14 cellular contexts compared by ENCODE assay signal in the genomic region with DNA sequence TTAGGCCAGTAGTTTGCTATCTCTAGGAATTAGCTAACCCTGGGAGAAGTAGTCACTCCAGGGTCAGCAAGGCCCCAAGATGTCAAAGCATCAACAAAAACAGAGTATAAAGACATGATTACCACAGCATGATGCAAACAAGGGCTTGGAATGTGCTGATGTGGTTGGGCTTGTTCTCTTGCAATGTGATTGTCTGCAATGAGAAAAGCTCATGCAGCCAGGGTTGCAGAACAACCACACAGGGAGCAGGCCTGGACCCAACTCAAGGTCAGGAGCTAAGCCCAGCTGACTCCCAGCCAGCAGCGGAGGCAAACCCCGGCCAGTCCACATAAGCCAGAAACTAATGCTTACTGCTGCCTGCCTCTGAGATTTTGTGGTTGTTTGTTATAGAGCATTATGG.
DNase-seq lines count a peak whose midpoint lies in the region; ATAC-seq, FAIRE-seq and TF ChIP-seq lines count a peak whose summit lies in the region.
"Had no signal": no experiment of that assay in that cellular context is flagged by ENCODE, and none has a peak within 500 bp of the region (broad histone marks: within the 10 kb centered on the region; RNA-seq: fewer than 3 reads in every experiment).

No MANE protein-coding gene starts in this region.

- H3K23ac ChIP-seq in neuronal stem cell (ENCODE audit: low read depth, low read length, poor library complexity) = no peak overlapping the region

- no peaks in the 10 kb centered on the region for H3K79me1 ChIP-seq in neuronal stem cell (ENCODE audit: low read depth, low read length)

- no peak overlapping the region for H4K91ac ChIP-seq in neuronal stem cell (ENCODE audit: low read depth, low read length, poor library complexity)

- TF ChIP-seq CTCF in AG09319 (IDR thresholded peaks at IDR 0.05; ENCODE audit: low read depth, low read length) = no peak
- TF ChIP-seq CTCF in astrocyte (IDR thresholded peaks at IDR 0.05; ENCODE audit: insufficient read depth, low read depth, low read length) = no peak
- TF ChIP-seq CTCF in heart right ventricle (IDR thresholded peaks at IDR 0.05) = no peak
- TF ChIP-seq CTCF in progenitor cell of endocrine pancreas (IDR thresholded peaks at IDR 0.05; ENCODE audit: unreplicated experiment) = no peak

- H3K27me3 Mint-ChIP-seq in astrocyte (ENCODE audit: low read depth, unreplicated experiment) = no peaks in the 10 kb centered on the region
- no peaks in the 10 kb centered on the region for H3K27me3 Mint-ChIP-seq in activated T-cell treated with anti-CD3 and anti-CD28 coated beads, Interleukin-2, amount 50 U/mL, for 72 hours (ENCODE audit: low read depth)
- no peaks in the 10 kb centered on the region for H3K27me3 Mint-ChIP-seq in stimulated activated memory B cell treated with anti-CD40 and anti-IgM and Interleukin-4, amounts not matched to agents 10 μg/mL and 1 μg/mL and 100 μg/mL, for 72 hours
- no peaks in the 10 kb centered on the region for H3K27me3 Mint-ChIP-seq in progenitor cell of endocrine pancreas
- H3K27me3 Mint-ChIP-seq: activated naive CD8-positive, alpha-beta T cell had no signal

- no peak overlapping the region for H2BK15ac ChIP-seq in neuronal stem cell (ENCODE audit: low read length)

- ATAC-seq in heart right ventricle (peak; percentile 71 to 95 (median 88)), HG03045 (IDR thresholded peaks at IDR 0.05; ENCODE audit: unreplicated experiment) (no peak)
- no peak for ATAC-seq in activated T-cell treated with anti-CD3 and anti-CD28 coated beads, Interleukin-2, amount 50 U/mL, for 72 hours (replicated peaks in 1 of 2)
- no peak for ATAC-seq in stimulated activated memory B cell treated with anti-CD40 and anti-IgM and Interleukin-4, amounts not matched to agents 10 μg/mL and 1 μg/mL and 100 μg/mL, for 72 hours
- ATAC-seq: naive thymus-derived CD4-positive, alpha-beta T cell had no signal

- H3K36me3 Mint-ChIP-seq in astrocyte (ENCODE audit: low read depth, unreplicated experiment) (no peaks in the 10 kb centered on the region), progenitor cell of endocrine pancreas (ENCODE audit: insufficient read depth) (no peaks in the 10 kb centered on the region)
- H3K36me3 Mint-ChIP-seq in activated T-cell treated with anti-CD3 and anti-CD28 coated beads, Interleukin-2, amount 50 U/mL, for 72 hours (ENCODE audit: insufficient read depth in 2 of 2) = no peaks in the 10 kb centered on the region
- H3K36me3 Mint-ChIP-seq in stimulated activated memory B cell treated with anti-CD40 and anti-IgM and Interleukin-4, amounts not matched to agents 10 μg/mL and 1 μg/mL and 100 μg/mL, for 72 hours = peaks cover 4% of the 10 kb centered on the region
- H3K36me3 Mint-ChIP-seq: activated naive CD8-positive, alpha-beta T cell; naive thymus-derived CD4-positive, alpha-beta T cell had no signal

- H3K14ac ChIP-seq in neuronal stem cell (ENCODE audit: low read length) = no peak overlapping the region

- H3K27ac ChIP-seq in astrocyte (ENCODE audit: low read depth, low read length) (no peak overlapping the region), heart right ventricle (peak overlapping the region in 1 of 10 donors; percentile 49), neuronal stem cell (replicated peaks; ENCODE audit: low read length) (no peak overlapping the region)
- H3K27ac ChIP-seq: thoracic aorta had no signal

- no peak overlapping the region for H4K8ac ChIP-seq in neuronal stem cell (ENCODE audit: low read depth, low read length)

- no peaks in the 10 kb centered on the region for H3K9me3 ChIP-seq in astrocyte (ENCODE audit: insufficient read depth, low read depth, low read length)
- no peaks in the 10 kb centered on the region for H3K9me3 ChIP-seq in heart right ventricle
- H3K9me3 ChIP-seq in neuronal stem cell (replicated peaks in 1 of 2; ENCODE audit: control insufficient read depth in 2 of 2, insufficient read depth in 1 of 2, low read depth in 1 of 2, low read length in 2 of 2) = no peaks in the 10 kb centered on the region
- H3K9me3 ChIP-seq: BE2C, thoracic aorta had no signal

- H3K27me3 ChIP-seq in astrocyte (ENCODE audit: insufficient read depth, low read length) (no peaks in the 10 kb centered on the region), heart right ventricle (no peaks in the 10 kb centered on the region), neuronal stem cell (ENCODE audit: control insufficient read depth in 3 of 3, insufficient read depth in 3 of 3, low read depth in 1 of 3, low read length in 3 of 3) (peaks cover 0 to 14% (median 0%) of the 10 kb centered on the region in 3 experiments)
- H3K27me3 ChIP-seq: BE2C had no signal

- H3K27ac Mint-ChIP-seq in astrocyte (ENCODE audit: unreplicated experiment) (no peak overlapping the region), progenitor cell of endocrine pancreas (no peak overlapping the region)
- no peak overlapping the region for H3K27ac Mint-ChIP-seq in activated T-cell treated with anti-CD3 and anti-CD28 coated beads, Interleukin-2, amount 50 U/mL, for 72 hours
- no peak overlapping the region for H3K27ac Mint-ChIP-seq in stimulated activated memory B cell treated with anti-CD40 and anti-IgM and Interleukin-4, amounts not matched to agents 10 μg/mL and 1 μg/mL and 100 μg/mL, for 72 hours
- H3K27ac Mint-ChIP-seq: activated naive CD8-positive, alpha-beta T cell; naive thymus-derived CD4-positive, alpha-beta T cell had no signal

- no peaks in the 10 kb centered on the region for H3K79me2 ChIP-seq in astrocyte (ENCODE audit: insufficient read depth, low read length)

- no peak for FAIRE-seq in astrocyte (lab: Jason Lieb, UNC)

- WGBS in heart right ventricle, 2 donors = 31 to 43% methylated on average over 2 of the region's 2 CpGs
- no CpG with 5 or more reads among the region's 2 CpGs for WGBS in neuronal stem cell (ENCODE audit: extremely low coverage in 2 of 2, insufficient read length in 2 of 2, insufficient replicate concordance in 1 of 2), 2 donors

- H3K4me1 ChIP-seq in astrocyte (ENCODE audit: insufficient read depth, low read length) (no peaks in the 10 kb centered on the region), heart right ventricle (peaks cover 0 to 11% (median 0%) of the 10 kb centered on the region in 9 donors), neuronal stem cell (ENCODE audit: control insufficient read depth in 2 of 2, insufficient read depth in 1 of 2, low read depth in 1 of 2, low read length in 2 of 2) (peaks cover 8 to 13% of the 10 kb centered on the region in 2 donors)
- H3K4me1 ChIP-seq: BE2C had no signal

- H3K9me3 Mint-ChIP-seq in astrocyte (ENCODE audit: unreplicated experiment) (peaks cover 3% of the 10 kb centered on the region), progenitor cell of endocrine pancreas (ENCODE audit: low read depth) (no peaks in the 10 kb centered on the region)
- peaks cover 0 to 2% of the 10 kb centered on the region in 2 donors for H3K9me3 Mint-ChIP-seq in activated T-cell treated with anti-CD3 and anti-CD28 coated beads, Interleukin-2, amount 50 U/mL, for 72 hours
- H3K9me3 Mint-ChIP-seq in stimulated activated memory B cell treated with anti-CD40 and anti-IgM and Interleukin-4, amounts not matched to agents 10 μg/mL and 1 μg/mL and 100 μg/mL, for 72 hours = no peaks in the 10 kb centered on the region

- H3K4me3 ChIP-seq in astrocyte (ENCODE audit: insufficient read depth, low read depth, low read length) (no peak overlapping the region), heart right ventricle (no peak overlapping the region), neuronal stem cell (ENCODE audit: low read length in 2 of 2) (no peak overlapping the region)
- H3K4me3 ChIP-seq: thoracic aorta had no signal

- H3K9ac ChIP-seq in astrocyte (ENCODE audit: low read length) = no peak overlapping the region
- no peak overlapping the region for H3K9ac ChIP-seq in neuronal stem cell (ENCODE audit: low read depth, low read length, poor library complexity)

- no peak overlapping the region for H2BK12ac ChIP-seq in neuronal stem cell (ENCODE audit: low read length)

- H3K4me1 Mint-ChIP-seq in astrocyte (ENCODE audit: low read depth, unreplicated experiment) = peaks cover 3% of the 10 kb centered on the region
- H3K4me1 Mint-ChIP-seq in activated T-cell treated with anti-CD3 and anti-CD28 coated beads, Interleukin-2, amount 50 U/mL, for 72 hours (ENCODE audit: low read depth) = peaks cover 4% of the 10 kb centered on the region
- H3K4me1 Mint-ChIP-seq in stimulated activated memory B cell treated with anti-CD40 and anti-IgM and Interleukin-4, amounts not matched to agents 10 μg/mL and 1 μg/mL and 100 μg/mL, for 72 hours = peaks cover 17% of the 10 kb centered on the region
- no peaks in the 10 kb centered on the region for H3K4me1 Mint-ChIP-seq in progenitor cell of endocrine pancreas (ENCODE audit: low read depth)

- no peak overlapping the region for H2AK5ac ChIP-seq in neuronal stem cell (ENCODE audit: low read depth, low read length)

- DNase-seq in AG09319 (ENCODE audit: extremely low read depth, low read depth) (peak; percentile 89), astrocyte (ENCODE audit: low read depth) (peak; percentile 80), heart right ventricle (peak; percentile 49 to 61), neuronal stem cell (ENCODE audit: low spot score) (peak; percentile 32), progenitor cell of endocrine pancreas (ENCODE audit: low spot score, unreplicated experiment) (no peak)
- no peak for DNase-seq in activated T-cell treated with anti-CD3 and anti-CD28 coated beads, Interleukin-2, amount 50 U/mL, for 72 hours
- DNase-seq: BE2C; naive thymus-derived CD4-positive, alpha-beta T cell; NCI-H2171 treated with DMSO at 0.1 percent for 48 hours; stimulated activated CD4-positive, alpha-beta T cell treated with anti-CD3 and anti-CD28 coated beads, Interleukin-4, amount 100 ng/mL, for 24 hours had no signal

- H3K36me3 ChIP-seq in astrocyte (ENCODE audit: insufficient read depth, low read length) (no peaks in the 10 kb centered on the region), heart right ventricle (no peaks in the 10 kb centered on the region), neuronal stem cell (replicated peaks in 1 of 2; ENCODE audit: control insufficient read depth in 2 of 2, insufficient read depth in 2 of 2, low read length in 2 of 2) (no peaks in the 10 kb centered on the region)
- H3K36me3 ChIP-seq: BE2C, thoracic aorta had no signal

- H3K4ac ChIP-seq in neuronal stem cell (ENCODE audit: low read length) = no peak overlapping the region

- no peak overlapping the region for H2BK5ac ChIP-seq in neuronal stem cell (ENCODE audit: low read length)

- H3K4me2 ChIP-seq in astrocyte (ENCODE audit: low read length) (no peak overlapping the region), neuronal stem cell (ENCODE audit: insufficient read depth, low read length, poor library complexity, severe bottlenecking) (no peak overlapping the region)

- no peak overlapping the region for H2BK120ac ChIP-seq in neuronal stem cell (ENCODE audit: low read depth, low read length)

- H4K20me1 ChIP-seq in astrocyte (ENCODE audit: insufficient read depth, low read length) = no peaks in the 10 kb centered on the region

- no peak overlapping the region for H3K18ac ChIP-seq in neuronal stem cell (ENCODE audit: low read length)

- H2AFZ ChIP-seq in astrocyte (ENCODE audit: low read depth, low read length) = no peak overlapping the region
- H2AFZ ChIP-seq in neuronal stem cell (ENCODE audit: low read length) = no peak overlapping the region

- H3K4me3 Mint-ChIP-seq in astrocyte (ENCODE audit: unreplicated experiment) (no peak overlapping the region), progenitor cell of endocrine pancreas (ENCODE audit: low read depth) (no peak overlapping the region)
- H3K4me3 Mint-ChIP-seq in activated T-cell treated with anti-CD3 and anti-CD28 coated beads, Interleukin-2, amount 50 U/mL, for 72 hours = no peak overlapping the region
- no peak overlapping the region for H3K4me3 Mint-ChIP-seq in stimulated activated memory B cell treated with anti-CD40 and anti-IgM and Interleukin-4, amounts not matched to agents 10 μg/mL and 1 μg/mL and 100 μg/mL, for 72 hours
- H3K4me3 Mint-ChIP-seq: activated naive CD8-positive, alpha-beta T cell; naive thymus-derived CD4-positive, alpha-beta T cell had no signal

- intact Hi-C loops in heart right ventricle (cut with DNase I) = loop anchor here in 2 of 10 donors (5.0 to 10.0 kb wide), 2 partner anchors 124 to 131 kb away; partner anchors contain the start of gene ZC3H12C (in 1 of the 2)

Comparison
In these comparisons a context has a peak if more than half of its experiments do, and no peak if none do; other contexts are left out.
1. DNase-seq: peak in AG09319 (single experiment), astrocyte (single experiment), heart right ventricle (2 of 2) and neuronal stem cell (single experiment); none in activated T-cell treated with anti-CD3 and anti-CD28 coated beads, Interleukin-2, amount 50 U/mL, for 72 hours (0 of 2) and progenitor cell of endocrine pancreas (single experiment).
2. ATAC-seq: peak in heart right ventricle (8 of 8); none in activated T-cell treated with anti-CD3 and anti-CD28 coated beads, Interleukin-2, amount 50 U/mL, for 72 hours (0 of 2), stimulated activated memory B cell treated with anti-CD40 and anti-IgM and Interleukin-4, amounts not matched to agents 10 μg/mL and 1 μg/mL and 100 μg/mL, for 72 hours (single experiment) and HG03045 (single experiment).